ENCODE assay signal across 13 cellular contexts in the genomic region with DNA sequence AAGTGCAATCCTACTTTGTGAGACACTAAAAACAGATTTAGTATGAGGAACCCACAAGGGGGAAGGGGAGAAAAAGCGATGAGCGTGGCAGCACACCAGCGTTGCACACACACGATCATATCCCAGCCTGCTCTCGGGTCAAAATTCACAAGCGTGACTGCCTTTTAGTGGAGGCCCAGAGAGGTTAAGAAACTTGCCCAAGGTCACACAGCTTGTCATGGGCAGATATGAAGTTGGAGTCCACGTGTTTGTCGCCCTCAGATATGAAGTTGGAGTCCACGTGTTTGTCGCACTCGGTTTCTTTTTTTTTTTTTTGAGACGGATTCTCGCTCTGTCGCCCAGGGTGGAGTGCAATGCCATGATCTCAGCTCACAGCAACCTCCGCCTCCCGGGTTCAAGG. TPM values are rescaled to one million over a fixed set of nuclear protein-coding genes. Genes with fewer than 3 reads are reported as not detected.
DNase-seq lines count a peak whose midpoint lies in the region; ATAC-seq and TF ChIP-seq lines count a peak whose summit lies in the region.
"Had no signal": no experiment of that assay in that cellular context is flagged by ENCODE, and none has a peak within 500 bp of the region (broad histone marks: within the 10 kb centered on the region; RNA-seq: fewer than 3 reads in every experiment).

No MANE protein-coding gene starts in this region.

- H3K9me3 Mint-ChIP-seq in chondrocyte (ENCODE audit: low read depth) = no peaks in the 10 kb centered on the region
- H3K9me3 Mint-ChIP-seq: CD14-positive monocyte; CD8-positive, alpha-beta T cell had no signal

- POLR2A ChIA-PET in HEK293 (lab: Yijun Ruan, JAX) = interaction anchor here (1.0 kb wide), 1 partner anchor 75 kb away, joined by 3 read pairs; no protein-coding TSS in a partner anchor

- H3K27ac ChIP-seq in heart right ventricle (peak overlapping the region in 1 of 10 donors; percentile 52), HEK293 (ENCODE audit: extremely low read depth, low read depth, low read length) (no peak overlapping the region)
- H3K27ac ChIP-seq: HL-60 had no signal

- H3K36me3 ChIP-seq in heart right ventricle = peaks cover 0 to 69% (median 43%) of the 10 kb centered on the region in 9 donors
- H3K36me3 ChIP-seq in HEK293 (ENCODE audit: control insufficient read depth in 2 of 2, insufficient read depth in 1 of 2, low read length in 2 of 2) = peaks cover 13 to 65% of the 10 kb centered on the region in 2 experiments; a peak in 2 of 3 replicates

- peak; percentile 7 for DNase-seq in left ventricle myocardium superior
- no peak for DNase-seq in heart right ventricle
- peak; percentile 14 for DNase-seq in chondrocyte (ENCODE audit: low spot score)
- DNase-seq in occipital lobe (lab: John Stamatoyannopoulos, UW) = no peak
- no peak for DNase-seq in T-helper 1 cell
- DNase-seq: COR-L47, DMS153, DMS79 treated with DMSO at 0.1 percent for 48 hours had no signal

- TF ChIP-seq CTCF in heart right ventricle (IDR thresholded peaks at IDR 0.05) = no peak
- TF ChIP-seq CTCF in HEK293 (tag by site-specific recombination; IDR thresholded peaks at IDR 0.05) = no peak
- no peak for TF ChIP-seq CTCF in chondrocyte (IDR thresholded peaks at IDR 0.05)

- H3K4me3 ChIP-seq in heart right ventricle (no peak overlapping the region), HEK293 (ENCODE audit: low read depth, low read length) (no peak overlapping the region)

- ATAC-seq in left ventricle myocardium superior (no peak), heart right ventricle (no peak)
- ATAC-seq in activated CD4-positive, CD25-positive, alpha-beta regulatory T cell treated with anti-CD3 and anti-CD28 coated beads, Interleukin-2, amount 50 U/mL, for 24 hours = no peak

- H3K4me1 Mint-ChIP-seq in chondrocyte (ENCODE audit: low read depth) = no peaks in the 10 kb centered on the region
- H3K4me1 Mint-ChIP-seq: CD14-positive monocyte had no signal

- intact Hi-C loops in left ventricle myocardium superior (cut with micrococcal nuclease) (no loop called here), heart right ventricle (cut with DNase I) (loop anchor here in 9 of 10 donors (5.0 to 10.0 kb wide), 7 partner anchors 52 to 263 kb away; no protein-coding TSS in a partner anchor)

- no peaks in the 10 kb centered on the region for H3K27me3 Mint-ChIP-seq in chondrocyte (ENCODE audit: low read depth)

- CTCF ChIA-PET in HEK293 (lab: Yijun Ruan, JAX) = interaction anchor here (0.6 to 2.5 kb wide), 18 partner anchors 11 to 643 kb away, joined by 3 to 48 read pairs (median 6); partner anchors contain the start of gene TIMM22

- peaks cover 2 to 28% (median 13%) of the 10 kb centered on the region in 9 donors for H3K4me1 ChIP-seq in heart right ventricle
- no peaks in the 10 kb centered on the region for H3K4me1 ChIP-seq in HEK293 (ENCODE audit: control insufficient read depth, insufficient read depth, low read length)

- peaks cover 31% of the 10 kb centered on the region for H3K36me3 Mint-ChIP-seq in chondrocyte (ENCODE audit: low read depth)

- H3K27ac Mint-ChIP-seq in chondrocyte (ENCODE audit: unreplicated experiment) = no peak overlapping the region
- H3K27ac Mint-ChIP-seq: CD8-positive, alpha-beta T cell had no signal

- H3K4me3 Mint-ChIP-seq in chondrocyte (ENCODE audit: unreplicated experiment) = no peak overlapping the region
- H3K4me3 Mint-ChIP-seq: CD14-positive monocyte; CD8-positive, alpha-beta T cell had no signal

- H3K27me3 ChIP-seq in heart right ventricle = no peaks in the 10 kb centered on the region

- WGBS in heart right ventricle, 2 donors = 89 to 92% methylated on average over 16 of the region's 16 CpGs

- H3K9me3 ChIP-seq in heart right ventricle = no peaks in the 10 kb centered on the region
- no peaks in the 10 kb centered on the region for H3K9me3 ChIP-seq in HEK293 (ENCODE audit: control insufficient read depth, insufficient read depth, low read depth, low read length)

TF ChIP-seq in HEK293, 187 proteins besides CTCF, POLR2A, EP300 and RAD21:
- TF ChIP-seq ZNF513 (tag by site-specific recombination; IDR thresholded peaks at IDR 0.05) (no peak), ZNF768 (tag by site-specific recombination; IDR thresholded peaks at IDR 0.05) (peak; percentile 85; the same call in 1 of the 2 replicates), ZNF239 (tag by site-specific recombination; IDR thresholded peaks at IDR 0.05) (no peak)
- TF ChIP-seq, protein P1, sequence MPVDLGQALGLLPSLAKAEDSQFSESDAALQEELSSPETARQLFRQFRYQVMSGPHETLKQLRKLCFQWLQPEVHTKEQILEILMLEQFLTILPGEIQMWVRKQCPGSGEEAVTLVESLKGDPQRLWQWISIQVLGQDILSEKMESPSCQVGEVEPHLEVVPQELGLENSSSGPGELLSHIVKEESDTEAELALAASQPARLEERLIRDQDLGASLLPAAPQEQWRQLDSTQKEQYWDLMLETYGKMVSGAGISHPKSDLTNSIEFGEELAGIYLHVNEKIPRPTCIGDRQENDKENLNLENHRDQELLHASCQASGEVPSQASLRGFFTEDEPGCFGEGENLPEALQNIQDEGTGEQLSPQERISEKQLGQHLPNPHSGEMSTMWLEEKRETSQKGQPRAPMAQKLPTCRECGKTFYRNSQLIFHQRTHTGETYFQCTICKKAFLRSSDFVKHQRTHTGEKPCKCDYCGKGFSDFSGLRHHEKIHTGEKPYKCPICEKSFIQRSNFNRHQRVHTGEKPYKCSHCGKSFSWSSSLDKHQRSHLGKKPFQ (tag by site-specific recombination; IDR thresholded peaks at IDR 0.05) = no peak

RNA-seq across cellular contexts. Expression of gene TIMM22, which starts 58.3 kb away (rescaled TPM):
- total RNA-seq in left ventricle myocardium superior (15.8 TPM), heart right ventricle (10 to 100 TPM; 15.0 to 19.8 (median 18.5) TPM), chondrocyte (10.0 to 13.1 TPM (median 10.3 TPM) in 3 replicates), occipital lobe (12.0 TPM)
- 10 to 100 TPM; 12.5 to 14.8 TPM for polyA plus RNA-seq in heart right ventricle

Comparison
In these comparisons a context has a peak if more than half of its experiments do, and no peak if none do; other contexts are left out.
1. DNase-seq: peak in left ventricle myocardium superior (single experiment) and chondrocyte (single experiment); none in heart right ventricle (0 of 2), occipital lobe (single experiment) and T-helper 1 cell (0 of 5).